In the genomic region with DNA sequence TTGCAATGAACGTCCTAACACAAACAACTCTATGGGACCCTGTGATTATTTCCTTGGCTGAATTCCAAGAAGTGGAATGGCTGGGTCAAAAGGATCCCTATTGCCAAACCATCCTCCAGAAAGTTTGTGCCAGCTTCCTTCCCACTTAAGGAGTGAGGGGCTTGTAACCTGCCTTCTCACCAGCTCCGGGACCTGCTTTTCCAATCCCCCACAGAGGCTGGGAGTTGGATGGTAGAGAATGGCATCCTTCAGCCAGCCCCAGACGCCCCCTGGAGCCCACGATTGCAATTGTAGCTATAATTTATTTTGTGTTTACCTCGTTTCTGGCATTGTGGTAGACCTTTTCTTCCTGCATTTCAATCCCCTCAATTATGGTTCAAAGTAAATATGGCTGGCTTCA, we compare ENCODE assay signal across 9 cellular contexts. TPM values are rescaled to one million over a fixed set of nuclear protein-coding genes. Genes with fewer than 3 reads are reported as not detected.
DNase-seq lines count a peak whose midpoint lies in the region; ATAC-seq and TF ChIP-seq lines count a peak whose summit lies in the region.
"Had no signal": no experiment of that assay in that cellular context is flagged by ENCODE, and none has a peak within 500 bp of the region (broad histone marks: within the 10 kb centered on the region; RNA-seq: fewer than 3 reads in every experiment).

No MANE protein-coding gene starts in this region.

- no peaks in the 10 kb centered on the region for H3K4me1 Mint-ChIP-seq in osteocyte (ENCODE audit: unreplicated experiment)

- peak in 6 of 7 experiments; percentile 18 to 31 (median 21) for TF ChIP-seq CTCF in body of pancreas (IDR thresholded peaks at IDR 0.05)
- TF ChIP-seq CTCF in osteocyte (IDR thresholded peaks at IDR 0.05): peak; percentile 57

- H3K27ac Mint-ChIP-seq in osteocyte (ENCODE audit: unreplicated experiment): no peak overlapping the region

- no peak for ATAC-seq in body of pancreas
- ATAC-seq in HG03342 (IDR thresholded peaks at IDR 0.05; ENCODE audit: unreplicated experiment): no peak

- DNase-seq in NCI-H446 (lab: John Stamatoyannopoulos, UW) (peak; percentile 27 to 55), NCI-H446 treated with DMSO at 0.1 percent for 48 hours (lab: John Stamatoyannopoulos, UW) (no peak), NCI-H1105 treated with DMSO at 0.1 percent for 48 hours (lab: John Stamatoyannopoulos, UW) (peak; percentile 59), body of pancreas (no peak), osteocyte (ENCODE audit: extremely low spot score, unreplicated experiment) (no peak), mucosa of gallbladder (ENCODE audit: low spot score) (no peak), GF-D8 (lab: John Stamatoyannopoulos, UW) (no peak)

- H3K4me3 Mint-ChIP-seq in osteocyte (ENCODE audit: unreplicated experiment): no peak overlapping the region

- no peak overlapping the region for H3K27ac ChIP-seq in body of pancreas

- intact Hi-C loops in body of pancreas (cut with DNase I): loop anchor here (5.0 kb wide), 2 partner anchors 66 to 166 kb away; no protein-coding TSS in a partner anchor

- peaks cover 45% of the 10 kb centered on the region for H3K27me3 Mint-ChIP-seq in osteocyte (ENCODE audit: unreplicated experiment)

- no peaks in the 10 kb centered on the region for H3K36me3 Mint-ChIP-seq in osteocyte (ENCODE audit: unreplicated experiment)

- no peaks in the 10 kb centered on the region for H3K9me3 Mint-ChIP-seq in osteocyte (ENCODE audit: unreplicated experiment)

- no peaks in the 10 kb centered on the region for H3K9me3 ChIP-seq in body of pancreas

- H3K4me1 ChIP-seq in body of pancreas: no peaks in the 10 kb centered on the region

- H3K27me3 ChIP-seq in body of pancreas: peaks cover 0 to 9% of the 10 kb centered on the region in 2 donors

- WGBS in body of pancreas, 2 donors: 3 to 4% methylated on average over 5 of the region's 5 CpGs

- no peak for TF ChIP-seq POLR2A in body of pancreas (IDR thresholded peaks at IDR 0.05)

- H3K4me3 ChIP-seq in body of pancreas: no peak overlapping the region

- no peaks in the 10 kb centered on the region for H3K36me3 ChIP-seq in body of pancreas (replicated peaks in 1 of 2; ENCODE audit: insufficient read depth in 1 of 2, low read depth in 2 of 2)

RNA-seq across cellular contexts. Expression of a gene that starts 9.7 kb away (rescaled TPM):
- total RNA-seq in body of pancreas (not detected), osteocyte (0.10 and 0.16 TPM in 2 replicates), mucosa of gallbladder (0.09 TPM)
- total RNA-seq: mononuclear cell had no signal

RNA-seq across cellular contexts. Expression of a gene that starts 30.4 kb away (rescaled TPM):
- 1 to 10 TPM in 1 of 2 donors, under 1 TPM in 1; 0.33 to 3.6 TPM for total RNA-seq in body of pancreas
- 0.11 and 0.39 TPM in 2 replicates for total RNA-seq in osteocyte
- total RNA-seq in mucosa of gallbladder: 1.4 TPM

RNA-seq across cellular contexts. Expression of a gene that starts 53.2 kb away (rescaled TPM):
- total RNA-seq in body of pancreas (10 to 100 TPM; 13.7 to 17.1 TPM), osteocyte (12.4 and 12.7 TPM in 2 replicates), mucosa of gallbladder (31.2 TPM)

Comparison
In these comparisons a context has a peak if more than half of its experiments do, and no peak if none do; other contexts are left out.
1. DNase-seq: peak in NCI-H446 (2 of 2) and NCI-H1105 treated with DMSO at 0.1 percent for 48 hours (single experiment); none in NCI-H446 treated with DMSO at 0.1 percent for 48 hours (single experiment), body of pancreas (0 of 4), osteocyte (single experiment), mucosa of gallbladder (single experiment) and GF-D8 (single experiment).